ENCODE assay signal across 11 cellular contexts in genomic region chr3:145266368-145266767, GRCh38.
"Had no signal": no experiment of that assay in that cellular context is flagged by ENCODE, and none has a peak within 500 bp of the region (broad histone marks: within the 10 kb centered on the region; RNA-seq: fewer than 3 reads in every experiment).

No MANE protein-coding gene starts in this region.

- DNase-seq: activated effector memory CD4-positive, alpha-beta T cell treated with Interleukin-2 at 50 U/mL for 16 hours; activated T-cell treated with anti-CD3 and anti-CD28 coated beads, Interleukin-2, amount 50 U/mL, for 1 hour; caudate nucleus; colonic mucosa; effector CD4-positive, alpha-beta T cell; pancreas; stimulated activated CD4-positive, alpha-beta T cell treated with anti-CD3 and anti-CD28 coated beads, Interleukin-2, amount 100 ng/mL, for 48 hours; stimulated activated naive CD4-positive, alpha-beta T cell treated with Interleukin-2 at 50 U/mL for 16 hours; trophoblast cell had no signal

- ATAC-seq: activated CD4-positive, CD25-positive, alpha-beta regulatory T cell treated with anti-CD3 and anti-CD28 coated beads, Interleukin-2, amount 50 U/mL, for 24 hours; gastroesophageal sphincter; pancreas had no signal
